ENCODE assay signal across 8 cellular contexts in genomic region chr5:40406426-40407211, GRCh38.
DNase-seq lines count a peak whose midpoint lies in the region.

No MANE protein-coding gene starts in this region.

- peak in 4 of 6 experiments; percentile 5 to 57 (median 47) for DNase-seq in stimulated activated naive CD4-positive, alpha-beta T cell (lab: John Stamatoyannopoulos, UW)
- DNase-seq in stimulated activated naive CD4-positive, alpha-beta T cell treated with Interleukin-2 at 50 U/mL for 16 hours (lab: John Stamatoyannopoulos, UW): no peak
- peak; percentile 71 for DNase-seq in SIG-M5 treated with dmso at 0.1 percent for 504 hours (lab: John Stamatoyannopoulos, UW; ENCODE audit: unreplicated experiment)
- peak; percentile 78 for DNase-seq in islet precursor cell
- no peak for DNase-seq in HAP-1 (ENCODE audit: low spot score in 2 of 2)
- DNase-seq in GM19238 (ENCODE audit: insufficient read length, low spot score): no peak
- no peak for DNase-seq in GOT3 (lab: John Stamatoyannopoulos, UW)
- DNase-seq in NCI-H2196 treated with DMSO at 0.1 percent for 48 hours (lab: John Stamatoyannopoulos, UW; ENCODE audit: unreplicated experiment): no peak

- no peaks in the 10 kb centered on the region for H3K36me3 ChIP-seq in HAP-1 (replicated peaks)

- no peak overlapping the region for H3K4me3 ChIP-seq in HAP-1

- H3K4me1 ChIP-seq in HAP-1: no peaks in the 10 kb centered on the region

- in situ Hi-C loops in HAP-1 (cut with MboI; ENCODE audit: low sequenced_read_pairs): no loop called here

- H3K27me3 ChIP-seq in HAP-1 (ENCODE audit: low read depth): no peaks in the 10 kb centered on the region

- H3K9me3 ChIP-seq in HAP-1: no peaks in the 10 kb centered on the region

Comparison
In these comparisons a context has a peak if more than half of its experiments do, and no peak if none do; other contexts are left out.
1. DNase-seq: peak in stimulated activated naive CD4-positive, alpha-beta T cell (4 of 6), SIG-M5 treated with dmso at 0.1 percent for 504 hours (single experiment) and islet precursor cell (single experiment); none in stimulated activated naive CD4-positive, alpha-beta T cell treated with Interleukin-2 at 50 U/mL for 16 hours (single experiment), HAP-1 (0 of 2), GM19238 (single experiment), GOT3 (single experiment) and NCI-H2196 treated with DMSO at 0.1 percent for 48 hours (single experiment).